8 cellular contexts compared by ENCODE assay signal in genomic region chr11:60951909-60952741, GRCh38. TPM values are rescaled to one million over a fixed set of nuclear protein-coding genes. Genes with fewer than 3 reads are reported as not detected.
DNase-seq lines count a peak whose midpoint lies in the region; ATAC-seq and TF ChIP-seq lines count a peak whose summit lies in the region.

Gene SLC15A3, minus strand, starts transcription at chr11:60952176. Its CDS starts 625 bp downstream, at chr11:60951551.

- intact Hi-C loops in testis (cut with DNase I; ENCODE audit: low total_unique reads) = no loop called here

- peak within 1 kb of the TSS; percentile 22 to 71 for H3K4ac ChIP-seq in mesenchymal stem cell (ENCODE audit: low read depth in 1 of 2, low read length in 2 of 2)

- no peak within 1 kb of the TSS for H2BK5ac ChIP-seq in mesenchymal stem cell (ENCODE audit: low read depth, low read length, poor library complexity, severe bottlenecking)

- H2AK5ac ChIP-seq in mesenchymal stem cell (ENCODE audit: low read length, severe bottlenecking) = no peak within 1 kb of the TSS

- peak within 1 kb of the TSS; percentile 83 for H4K8ac ChIP-seq in mesenchymal stem cell (ENCODE audit: low read length)

- H4K91ac ChIP-seq in mesenchymal stem cell (ENCODE audit: low read length) = peak within 1 kb of the TSS; percentile 94

- H3K27me3 Mint-ChIP-seq in T-cell = peaks cover 0 to 15% of the 10 kb centered on the region in 2 donors

- H3K36me3 ChIP-seq in ectodermal cell (ENCODE audit: control insufficient read depth, insufficient read depth, low read length) (no peaks in the 10 kb centered on the region), mesenchymal stem cell (ENCODE audit: control insufficient read depth in 1 of 2, insufficient read depth in 2 of 2, low read depth in 1 of 2, low read length in 2 of 2) (no peaks in the 10 kb centered on the region), testis (ENCODE audit: low read depth, missing control alignments) (no peaks in the 10 kb centered on the region)

- peak within 1 kb of the TSS; percentile 82 to 86 (median 84) for H3K4me3 Mint-ChIP-seq in T-cell

- POLR2A ChIA-PET in T-cell (lab: Charles Lee) = no interaction called here

- H3K23ac ChIP-seq in mesenchymal stem cell (ENCODE audit: low read length in 2 of 2) = peak within 1 kb of the TSS in 1 of 2 experiments; percentile 63

- 21 to 24% methylated on average over 22 of the region's 22 CpGs for WGBS in ectodermal cell, 2 experiments
- WGBS in mesenchymal stem cell = 20% methylated on average over 19 of the region's 22 CpGs
- WGBS in testis, 2 donors = 4 to 14% methylated on average over 21 to 22 of the region's 22 CpGs

- peak within 1 kb of the TSS; percentile 91 to 94 for H3K27ac Mint-ChIP-seq in T-cell

- H3K4me3 ChIP-seq in ectodermal cell (ENCODE audit: insufficient read depth, low read depth, low read length) (peak within 1 kb of the TSS; percentile 31), mesenchymal stem cell (ENCODE audit: insufficient read depth in 1 of 2, low read depth in 1 of 2, low read length in 2 of 2) (peak within 1 kb of the TSS; percentile 42 to 78), testis (peak within 1 kb of the TSS; percentile 46 to 64)

- H2BK15ac ChIP-seq in mesenchymal stem cell (ENCODE audit: low read depth, poor library complexity, severe bottlenecking) = peak within 1 kb of the TSS; percentile 73

- ATAC-seq in GM18909 (IDR thresholded peaks at IDR 0.05; ENCODE audit: poor library complexity, unreplicated experiment) = peak; percentile 81
- ATAC-seq in HG03095 (IDR thresholded peaks at IDR 0.05; ENCODE audit: unreplicated experiment) = peak; percentile 60
- ATAC-seq in T-cell (replicated peaks in 1 of 4) = peak; percentile 73 to 87 (median 75)

- H3K4me1 ChIP-seq in ectodermal cell (ENCODE audit: control insufficient read depth, insufficient read depth, low read length) (peaks cover 20% of the 10 kb centered on the region), mesenchymal stem cell (ENCODE audit: control insufficient read depth, insufficient read depth, low read depth, low read length) (peaks cover 23% of the 10 kb centered on the region), testis (peaks cover 7% of the 10 kb centered on the region)

- H3K4me1 Mint-ChIP-seq in T-cell = peaks cover 18 to 35% (median 22%) of the 10 kb centered on the region in 3 donors

- TF ChIP-seq CTCF in testis (IDR thresholded peaks at IDR 0.05) = no peak

- peak within 1 kb of the TSS; percentile 67 for H2AFZ ChIP-seq in mesenchymal stem cell (ENCODE audit: low read depth, low read length)

- peak within 1 kb of the TSS; percentile 88 for H3K9ac ChIP-seq in mesenchymal stem cell (ENCODE audit: low read length)

- CTCF ChIA-PET in T-cell (lab: Charles Lee) = no interaction called here

- H3K9me3 Mint-ChIP-seq in T-cell = no peaks in the 10 kb centered on the region

- H3K27ac ChIP-seq in ectodermal cell (ENCODE audit: insufficient read depth, low read depth, low read length, poor library complexity, severe bottlenecking) = no peak within 1 kb of the TSS
- H3K27ac ChIP-seq in mesenchymal stem cell (ENCODE audit: low read length, poor library complexity, severe bottlenecking) = peak within 1 kb of the TSS; percentile 38
- peak within 1 kb of the TSS; percentile 80 to 88 for H3K27ac ChIP-seq in testis

- H3K27me3 ChIP-seq in ectodermal cell (ENCODE audit: control insufficient read depth, insufficient read depth, low read length, poor library complexity, severe bottlenecking) = peaks cover 34% of the 10 kb centered on the region
- H3K27me3 ChIP-seq in mesenchymal stem cell (ENCODE audit: control insufficient read depth in 1 of 2, insufficient read depth in 1 of 2, low read length in 2 of 2) = peaks cover 0 to 2% of the 10 kb centered on the region in 2 experiments
- H3K27me3 ChIP-seq in testis = no peaks in the 10 kb centered on the region

- peak; percentile 52 for DNase-seq in AG08395 (ENCODE audit: low spot score)
- DNase-seq in T-cell = peak in 31 of 34 experiments; percentile 11 to 69 (median 42)
- DNase-seq in mesenchymal stem cell = peak; percentile 65
- peak; percentile 67 for DNase-seq in testis
- DNase-seq in NCI-H1417 (lab: John Stamatoyannopoulos, UW) = no peak

- H3K36me3 Mint-ChIP-seq in T-cell = no peaks in the 10 kb centered on the region

- peak within 1 kb of the TSS; percentile 57 for H2BK120ac ChIP-seq in mesenchymal stem cell (ENCODE audit: low read depth, low read length)

- peak within 1 kb of the TSS; percentile 40 to 61 for H3K18ac ChIP-seq in mesenchymal stem cell (ENCODE audit: low read depth in 1 of 2, low read length in 2 of 2)

- H3K4me2 ChIP-seq in mesenchymal stem cell (ENCODE audit: low read length, poor library complexity, severe bottlenecking) = peak within 1 kb of the TSS; percentile 64

- H3K9me3 ChIP-seq in ectodermal cell (ENCODE audit: control insufficient read depth, low read length) (no peaks in the 10 kb centered on the region), mesenchymal stem cell (ENCODE audit: control insufficient read depth, low read length) (no peaks in the 10 kb centered on the region), testis (no peaks in the 10 kb centered on the region)

- H2BK12ac ChIP-seq in mesenchymal stem cell (ENCODE audit: low read length in 2 of 2) = peak within 1 kb of the TSS in 1 of 2 experiments; percentile 47

- peak within 1 kb of the TSS in 1 of 2 experiments; percentile 8 for H3K14ac ChIP-seq in mesenchymal stem cell (ENCODE audit: low read length in 2 of 2)

- TF ChIP-seq POLR2A in testis (IDR thresholded peaks at IDR 0.05) = no peak

- peaks cover 6% of the 10 kb centered on the region for H3K79me1 ChIP-seq in mesenchymal stem cell (replicated peaks; ENCODE audit: low read length, poor library complexity, severe bottlenecking)

RNA-seq across cellular contexts. Expression of gene SLC15A3, which starts in this region (rescaled TPM):
- total RNA-seq in T-cell (10 to 100 TPM in 1 of 5 donors, 1 to 10 TPM in 4; 5.4 to 12.2 (median 6.7) TPM), testis (1 to 10 TPM; 8.0 to 9.3 TPM)
- polyA plus RNA-seq in ectodermal cell (2013, experiment 1 of 4) = 25.3 TPM
- polyA plus RNA-seq in ectodermal cell (2013, experiment 2 of 4) = 14.2 TPM
- polyA plus RNA-seq in ectodermal cell (2013, experiment 3 of 4) = 24.9 TPM
- 27.6 TPM for polyA plus RNA-seq in ectodermal cell (2013, experiment 4 of 4)
- 40.1 TPM for polyA plus RNA-seq in mesenchymal stem cell (2013, experiment 1 of 2)
- 32.4 TPM for polyA plus RNA-seq in mesenchymal stem cell (2013, experiment 2 of 2)
- polyA plus RNA-seq in testis (ENCODE audit: insufficient read depth, low read depth, low replicate concordance) = 24.4 TPM

Comparison
In these comparisons a context has a peak if more than half of its experiments do, and no peak if none do; other contexts are left out.
1. DNase-seq: peak in AG08395 (single experiment), T-cell (31 of 34), mesenchymal stem cell (single experiment) and testis (single experiment); none in NCI-H1417 (0 of 3).
2. Peak in every context shown above with its lines, with median percentiles within 50 percentile points of each other: ATAC-seq and H3K4me3 ChIP-seq.